28 cellular contexts compared by ENCODE assay signal in genomic region chr1:175793617-175794016, GRCh38. TPM values are rescaled to one million over a fixed set of nuclear protein-coding genes. Genes with fewer than 3 reads are reported as not detected.
"Had no signal": no experiment of that assay in that cellular context is flagged by ENCODE, and none has a peak within 500 bp of the region (broad histone marks: within the 10 kb centered on the region; RNA-seq: fewer than 3 reads in every experiment).

No MANE protein-coding gene starts in this region.

- H3K4me3 ChIP-seq: adrenal gland, Peyer's patch, SJCRH30, SK-N-MC had no signal

- ATAC-seq: activated CD8-positive, alpha-beta T cell treated with anti-CD3 and anti-CD28 coated beads for 36 hours; activated naive CD4-positive, alpha-beta T cell treated with anti-CD3 and anti-CD28 coated beads, Interleukin-2, amount 50 U/mL, for 72 hours; PC-3 had no signal

- H3K4me1 ChIP-seq: adrenal gland, Peyer's patch, SJCRH30 had no signal

- DNase-seq: activated CD4-positive, alpha-beta T cell treated with anti-CD3 and anti-CD28 coated beads, Interleukin-2, amount 10 ng/mL, durations not matched to agents 24 days and 14 days; activated CD4-positive, alpha-beta T cell treated with anti-CD3 and anti-CD28 coated beads, Interleukin-2, amount 50 U/mL, for 4 hours; activated CD8-positive, alpha-beta T cell treated with anti-CD3 and anti-CD28 coated beads for 36 hours; activated gamma-delta T cell; activated naive CD4-positive, alpha-beta T cell treated with Interleukin-2 at 50 U/mL for 16 hours; activated T-cell treated with anti-CD3 and anti-CD28 coated beads, Interleukin-2, amount 50 U/mL, for 24 hours; adrenal gland; brain microvascular endothelial cell; Karpas-422; KBM-7; NCI-H1048; NCI-H1105 treated with DMSO at 0.1 percent for 48 hours; NCI-H1436; NCI-H1694; NCI-H1930; NCI-H2081 treated with DMSO at 0.1 percent for 48 hours; NCI-H345; NCI-H524 treated with DMSO at 0.1 percent for 48 hours; PC-3; Peyer's patch; RPMI8226; SJCRH30; T1000 had no signal

- H3K27me3 ChIP-seq: adrenal gland, brain microvascular endothelial cell, Peyer's patch, SJCRH30 had no signal

- H3K9me3 ChIP-seq: adrenal gland, Peyer's patch, SJCRH30 had no signal

- H3K27ac ChIP-seq: adrenal gland, brain microvascular endothelial cell, Peyer's patch, SJCRH30, SK-N-MC had no signal

- H3K36me3 ChIP-seq: adrenal gland, brain microvascular endothelial cell, Peyer's patch, SJCRH30 had no signal

RNA-seq across cellular contexts. Expression of gene TNR, which starts 50.2 kb away (rescaled TPM):
- total RNA-seq: activated CD8-positive, alpha-beta memory T cell treated with anti-CD3 and anti-CD28 coated beads for 36 hours; activated CD8-positive, alpha-beta T cell treated with anti-CD3 and anti-CD28 coated beads for 36 hours; activated naive CD4-positive, alpha-beta T cell treated with anti-CD3 and anti-CD28 coated beads, Interleukin-2, amount 50 U/mL, for 72 hours; MCF 10A; NCI-H460; PC-3; SJCRH30 had no signal
